In the genomic region with DNA sequence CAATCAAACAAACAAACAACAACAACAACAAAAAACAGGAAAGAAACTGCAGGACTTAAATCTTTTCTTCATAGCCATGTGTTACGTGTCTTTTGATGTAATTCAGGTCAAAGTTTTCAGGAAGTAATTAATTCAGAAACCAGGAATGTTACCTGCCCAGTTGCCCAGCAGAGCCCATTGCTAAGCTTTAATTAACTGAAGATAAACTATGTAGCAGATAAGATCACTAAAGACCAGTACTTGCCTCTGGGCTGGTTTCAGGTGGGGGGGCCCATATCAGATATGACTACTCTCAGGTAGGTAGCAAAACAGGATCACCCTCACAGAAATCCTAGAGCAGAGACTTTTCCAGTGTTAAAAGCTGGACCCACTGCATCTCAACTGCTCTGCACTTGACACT, we compare ENCODE assay signal across 14 cellular contexts.
DNase-seq lines count a peak whose midpoint lies in the region; ATAC-seq, FAIRE-seq and TF ChIP-seq lines count a peak whose summit lies in the region.
"Had no signal": no experiment of that assay in that cellular context is flagged by ENCODE, and none has a peak within 500 bp of the region (broad histone marks: within the 10 kb centered on the region; RNA-seq: fewer than 3 reads in every experiment).

No MANE protein-coding gene starts in this region.

- no peak overlapping the region for H3K9ac ChIP-seq in H1 (replicated peaks in 1 of 4; ENCODE audit: extremely low read depth in 1 of 4, low read depth in 3 of 4, low read length in 3 of 4)
- H3K9ac ChIP-seq: BLaER1 treated with 17β-estradiol and CSF1 and Interleukin-3, amounts not matched to agents 10 nM and 100 nM; GM23248 had no signal

- CTCF ChIA-PET in H1 (lab: Charles Lee; ENCODE audit: partially characterized antibody), result interaction anchor here (1.4 kb wide), 1 partner anchor 10 kb away, joined by 4 read pairs; no protein-coding TSS in a partner anchor

- H4K5ac ChIP-seq in H1 (ENCODE audit: insufficient read length, low read depth, low read length), result no peak overlapping the region

- no peak overlapping the region for H2BK5ac ChIP-seq in H1 (ENCODE audit: low read depth, low read length)

- H3K9me3 ChIP-seq in H1 (ENCODE audit: insufficient read depth in 2 of 2, low read depth in 1 of 2, low read length in 1 of 2) (no peaks in the 10 kb centered on the region), small intestine (ENCODE audit: control insufficient read depth, low read depth) (no peaks in the 10 kb centered on the region), T-helper 17 cell (ENCODE audit: control insufficient read depth, low read length, poor library complexity, severe bottlenecking) (no peaks in the 10 kb centered on the region)
- H3K9me3 ChIP-seq: BLaER1 treated with 17β-estradiol and CSF1 and Interleukin-3, amounts not matched to agents 10 nM and 100 nM had no signal

- 95% methylated on average over 1 of the region's 1 CpG; no CpG with 5 or more reads in 1 of the 2 experiments for WGBS in H1 (ENCODE audit: extremely low coverage in 1 of 2, insufficient coverage in 1 of 2, insufficient read length in 1 of 2, insufficient replicate concordance in 2 of 2, low coverage in 1 of 2, low lambda C conversion rate in 2 of 2, missing lambda C conversion rate in 1 of 2), 2 experiments
- 18 to 68% (median 40%) methylated on average over 1 of the region's 1 CpG for WGBS in small intestine, 3 donors

- H4K8ac ChIP-seq in H1 (ENCODE audit: extremely low read depth, insufficient read depth, low read length), result no peak overlapping the region

- ATAC-seq in T-helper 17 cell, result no peak
- no peak for ATAC-seq in omental fat pad (ENCODE audit: low FRiP score)

- H3K27ac ChIP-seq in H1 (ENCODE audit: low read depth, low read length), result no peak overlapping the region
- H3K27ac ChIP-seq in small intestine (ENCODE audit: low read depth in 1 of 2, low read length in 1 of 2), result no peak overlapping the region
- H3K27ac ChIP-seq: BLaER1 treated with 17β-estradiol and CSF1 and Interleukin-3, amounts not matched to agents 10 nM and 100 nM; GM23248 had no signal

- H3K79me1 ChIP-seq in H1 (ENCODE audit: low read depth, low read length), result no peaks in the 10 kb centered on the region

- H3K18ac ChIP-seq in H1 (ENCODE audit: extremely low read depth, low read length), result no peak overlapping the region

- H3K4me1 Mint-ChIP-seq in T-helper 17 cell, result no peaks in the 10 kb centered on the region
- H3K4me1 Mint-ChIP-seq in glutamatergic neuron (ENCODE audit: low read depth, unreplicated experiment), result no peaks in the 10 kb centered on the region
- H3K4me1 Mint-ChIP-seq: CD4-positive, CD25-positive, alpha-beta regulatory T cell; IgD-negative memory B cell had no signal

- H2BK120ac ChIP-seq in H1 (replicated peaks; ENCODE audit: low read depth, low read length), result no peak overlapping the region

- H2AFZ ChIP-seq in H1 (ENCODE audit: low read length), result no peak overlapping the region
- H2AFZ ChIP-seq: GM23248 had no signal

- no peak overlapping the region for H4K91ac ChIP-seq in H1 (replicated peaks; ENCODE audit: insufficient read length, low read length)

- H3K4me3 ChIP-seq in H1 (ENCODE audit: extremely low read depth in 1 of 4, insufficient read depth in 2 of 4, low read depth in 3 of 4, low read length in 4 of 4), result no peak overlapping the region
- no peak overlapping the region for H3K4me3 ChIP-seq in small intestine (ENCODE audit: low read depth in 1 of 2, low read length in 2 of 2)
- H3K4me3 ChIP-seq: BLaER1 treated with 17β-estradiol and CSF1 and Interleukin-3, amounts not matched to agents 10 nM and 100 nM; GM23248 had no signal

- H3K23ac ChIP-seq in H1 (ENCODE audit: insufficient read length), result no peak overlapping the region

- no peaks in the 10 kb centered on the region for H4K20me1 ChIP-seq in H1 (replicated peaks in 1 of 2; ENCODE audit: control insufficient read depth in 1 of 2, insufficient read depth in 2 of 2, low read length in 2 of 2)
- H4K20me1 ChIP-seq: BLaER1 treated with 17β-estradiol and CSF1 and Interleukin-3, amounts not matched to agents 10 nM and 100 nM had no signal

- H3K27ac Mint-ChIP-seq in T-helper 17 cell, result no peak overlapping the region
- no peak overlapping the region for H3K27ac Mint-ChIP-seq in glutamatergic neuron (ENCODE audit: unreplicated experiment)
- H3K27ac Mint-ChIP-seq: CD4-positive, CD25-positive, alpha-beta regulatory T cell; IgD-negative memory B cell had no signal

- POLR2A ChIA-PET in H1 (lab: Charles Lee; ENCODE audit: partially characterized antibody), result no interaction called here

- H2AK5ac ChIP-seq in H1 (ENCODE audit: low read depth, low read length), result no peak overlapping the region

- no peak overlapping the region for H2BK12ac ChIP-seq in H1 (ENCODE audit: low read depth, low read length)

- no peak overlapping the region for H2BK20ac ChIP-seq in H1 (ENCODE audit: low read length)

- DNase-seq in ELF-1 (ENCODE audit: low read depth, low spot score) (peak; percentile 26), H1 (ENCODE audit: low read depth in 1 of 2, low spot score in 2 of 2) (no peak), left kidney (ENCODE audit: low read depth, low spot score) (peak; percentile 24), small intestine (peak; percentile 26), T-helper 17 cell (no peak), omental fat pad (ENCODE audit: low spot score) (no peak), glutamatergic neuron (no peak)
- DNase-seq: 8988T; AML-193; CD4-positive, CD25-positive, alpha-beta regulatory T cell; GM23248; H7 had no signal

- H3K23me2 ChIP-seq in H1 (ENCODE audit: low read depth, low read length), result no peaks in the 10 kb centered on the region

- no peak overlapping the region for H3K14ac ChIP-seq in H1 (ENCODE audit: insufficient read length)

- H2BK15ac ChIP-seq in H1 (ENCODE audit: low read length), result no peak overlapping the region

- TF ChIP-seq CTCF in H1 (IDR thresholded peaks at IDR 0.05; ENCODE audit: control extremely low read depth in 1 of 3, insufficient read depth in 1 of 3, low read depth in 1 of 3, low read length in 3 of 3) (no peak), omental fat pad (IDR thresholded peaks at IDR 0.05) (no peak), glutamatergic neuron (IDR thresholded peaks at IDR 0.05; ENCODE audit: partially characterized antibody, unreplicated experiment) (no peak)

- H3K27me3 ChIP-seq in H1 (replicated peaks in 1 of 4; ENCODE audit: control insufficient read depth in 3 of 4, extremely low read depth in 1 of 4, insufficient read depth in 3 of 4, low read length in 3 of 4), result no peaks in the 10 kb centered on the region
- H3K27me3 ChIP-seq in small intestine (ENCODE audit: control insufficient read depth in 2 of 2, insufficient read depth in 2 of 2, low read length in 2 of 2), result no peaks in the 10 kb centered on the region
- H3K27me3 ChIP-seq: BLaER1 treated with 17β-estradiol and CSF1 and Interleukin-3, amounts not matched to agents 10 nM and 100 nM had no signal

- FAIRE-seq in H1 (lab: Jason Lieb, UNC), result peak; percentile 48
- no peak for FAIRE-seq in small intestine (lab: Jason Lieb, UNC)

- H3K9me3 Mint-ChIP-seq in glutamatergic neuron (ENCODE audit: unreplicated experiment), result no peaks in the 10 kb centered on the region

- no peaks in the 10 kb centered on the region; a peak in 1 of 8 replicates for H3K36me3 ChIP-seq in H1 (ENCODE audit: control insufficient read depth in 2 of 4, insufficient read depth in 4 of 4, low read length in 3 of 4)
- no peaks in the 10 kb centered on the region for H3K36me3 ChIP-seq in small intestine (ENCODE audit: control insufficient read depth in 2 of 2, insufficient read depth in 2 of 2, low read length in 2 of 2)
- H3K36me3 ChIP-seq: BLaER1 treated with 17β-estradiol and CSF1 and Interleukin-3, amounts not matched to agents 10 nM and 100 nM had no signal

- no peak for TF ChIP-seq EP300 in H1 (IDR thresholded peaks at IDR 0.05; ENCODE audit: borderline replicate concordance in 1 of 2, low read depth in 2 of 2, low read length in 2 of 2)

- H3K4me3 Mint-ChIP-seq in T-helper 17 cell (no peak overlapping the region), glutamatergic neuron (ENCODE audit: unreplicated experiment) (no peak overlapping the region)
- H3K4me3 Mint-ChIP-seq: CD4-positive, CD25-positive, alpha-beta regulatory T cell; IgD-negative memory B cell had no signal

- H3K27me3 Mint-ChIP-seq in T-helper 17 cell, result no peaks in the 10 kb centered on the region
- H3K27me3 Mint-ChIP-seq in glutamatergic neuron (ENCODE audit: unreplicated experiment), result no peaks in the 10 kb centered on the region
- H3K27me3 Mint-ChIP-seq: CD4-positive, CD25-positive, alpha-beta regulatory T cell; IgD-negative memory B cell had no signal

- H3K4ac ChIP-seq in H1 (replicated peaks; ENCODE audit: insufficient read length, low read depth, low read length), result no peak overlapping the region

- no peaks in the 10 kb centered on the region for H3K79me2 ChIP-seq in H1 (ENCODE audit: control insufficient read depth in 1 of 2, insufficient read depth in 2 of 2, low read length in 2 of 2)

- H3K4me2 ChIP-seq in H1 (ENCODE audit: insufficient read depth in 1 of 2, low read depth in 2 of 2, low read length in 2 of 2), result no peak overlapping the region
- H3K4me2 ChIP-seq: BLaER1 treated with 17β-estradiol and CSF1 and Interleukin-3, amounts not matched to agents 10 nM and 100 nM had no signal

- TF ChIP-seq RAD21 in H1 (IDR thresholded peaks at IDR 0.05 in 1 of 2, conservative IDR thresholded peaks at IDR 0.05 in 1 of 2; ENCODE audit: low read depth in 2 of 2, low read length in 2 of 2), result no peak

- H3K4me1 ChIP-seq in H1 (replicated peaks in 1 of 4; ENCODE audit: control insufficient read depth in 3 of 4, insufficient read depth in 4 of 4, low read length in 3 of 4) (no peaks in the 10 kb centered on the region), small intestine (ENCODE audit: control insufficient read depth in 2 of 2, insufficient read depth in 1 of 2, low read depth in 1 of 2, low read length in 1 of 2) (no peaks in the 10 kb centered on the region)
- H3K4me1 ChIP-seq: BLaER1 treated with 17β-estradiol and CSF1 and Interleukin-3, amounts not matched to agents 10 nM and 100 nM had no signal

- no peaks in the 10 kb centered on the region for H3K36me3 Mint-ChIP-seq in T-helper 17 cell (ENCODE audit: low read depth)
- H3K36me3 Mint-ChIP-seq in glutamatergic neuron (ENCODE audit: unreplicated experiment), result no peaks in the 10 kb centered on the region
- H3K36me3 Mint-ChIP-seq: CD4-positive, CD25-positive, alpha-beta regulatory T cell; IgD-negative memory B cell had no signal

- H3K56ac ChIP-seq in H1 (replicated peaks; ENCODE audit: insufficient read length, low read depth, low read length), result no peak overlapping the region

- TF ChIP-seq POLR2A in H1 (IDR thresholded peaks at IDR 0.05; ENCODE audit: control extremely low read depth in 1 of 2, low read depth in 2 of 2, low read length in 2 of 2), result no peak

TF ChIP-seq in H1, 55 proteins besides CTCF, POLR2A, EP300 and RAD21:
- TF ChIP-seq SP1 (IDR thresholded peaks at IDR 0.05; ENCODE audit: low read depth, low read length) (no peak), EZH2 (IDR thresholded peaks at IDR 0.05; ENCODE audit: low read depth, low read length, severe bottlenecking) (no peak), HDAC6 (IDR thresholded peaks at IDR 0.05; ENCODE audit: low read depth, low read length) (no peak), GTF2F1 (IDR thresholded peaks at IDR 0.05; ENCODE audit: borderline replicate concordance, low read depth, low read length) (no peak)

Comparison
In these comparisons a context has a peak if more than half of its experiments do, and no peak if none do; other contexts are left out.
1. DNase-seq: peak in ELF-1 (single experiment), left kidney (single experiment) and small intestine (single experiment); none in H1 (0 of 2), T-helper 17 cell (0 of 3), omental fat pad (single experiment) and glutamatergic neuron (single experiment).